ENCODE assay signal across 19 cellular contexts in the genomic region with DNA sequence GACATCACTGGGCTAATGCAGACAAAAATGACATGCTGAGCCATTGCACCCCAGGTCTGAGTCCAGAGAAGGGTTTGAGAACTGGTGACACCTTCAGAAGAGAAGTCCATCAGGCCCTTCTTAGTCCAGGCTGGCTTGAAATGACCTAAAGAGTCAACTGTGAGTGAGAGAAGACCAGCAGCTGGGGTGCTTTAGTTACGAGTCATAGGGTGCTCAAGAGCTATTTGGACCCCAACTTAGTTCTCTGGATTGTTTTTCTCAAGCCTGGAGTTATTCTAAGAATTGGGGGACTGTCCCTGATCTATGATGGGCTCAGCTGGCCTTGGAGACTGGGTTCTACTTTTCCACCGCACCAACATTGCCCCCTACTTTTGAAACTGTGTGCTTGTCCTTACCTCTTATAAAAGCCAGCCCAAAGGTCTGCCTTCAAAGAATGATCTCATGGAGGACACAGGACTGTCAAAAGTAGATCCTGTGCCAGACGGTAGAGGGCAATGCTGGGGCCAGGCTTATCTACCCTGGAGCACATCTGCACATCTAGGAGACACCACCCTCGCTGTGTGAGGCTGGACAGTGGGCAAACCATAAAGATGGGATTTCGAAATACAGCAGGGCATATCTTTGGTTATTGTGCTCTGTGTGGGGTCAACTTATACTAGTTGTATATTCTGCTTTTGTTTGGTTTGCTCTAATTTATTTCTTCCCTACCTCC.
DNase-seq lines count a peak whose midpoint lies in the region; ATAC-seq, FAIRE-seq and TF ChIP-seq lines count a peak whose summit lies in the region.
"Had no signal": no experiment of that assay in that cellular context is flagged by ENCODE, and none has a peak within 500 bp of the region (broad histone marks: within the 10 kb centered on the region; RNA-seq: fewer than 3 reads in every experiment).

No MANE protein-coding gene starts in this region.

- H3K9me3 ChIP-seq in GM12878 (replicated peaks; ENCODE audit: control insufficient read depth, insufficient read depth, low read length) (no peaks in the 10 kb centered on the region), spleen (no peaks in the 10 kb centered on the region)
- H3K9me3 ChIP-seq: mucosa of descending colon, pancreas, suprapubic skin had no signal

- peaks cover 4% of the 10 kb centered on the region for H3K27me3 Mint-ChIP-seq in activated CD4-positive, alpha-beta T cell treated with anti-CD3 and anti-CD28 coated beads for 36 hours
- peaks cover 11% of the 10 kb centered on the region for H3K27me3 Mint-ChIP-seq in osteocyte (ENCODE audit: unreplicated experiment)

- POLR2A ChIA-PET in activated CD4-positive, alpha-beta T cell treated with anti-CD3 and anti-CD28 coated beads for 36 hours (lab: Charles Lee) = interaction anchor here (0.6 kb wide), 1 partner anchor 98 kb away, joined by 3 read pairs; no protein-coding TSS in a partner anchor
- POLR2A ChIA-PET in GM12878 (lab: Charles Lee) = no interaction called here

- CTCF ChIA-PET in activated CD4-positive, alpha-beta T cell treated with anti-CD3 and anti-CD28 coated beads for 36 hours (lab: Charles Lee) = interaction anchor here (0.8 kb wide), 1 partner anchor 99 kb away, joined by 4 read pairs; no protein-coding TSS in a partner anchor
- CTCF ChIA-PET in GM12878 (lab: Yijun Ruan, JAX) = no interaction called here

- H3K79me2 ChIP-seq in GM12878 (ENCODE audit: control insufficient read depth, insufficient read depth, low read length) = no peaks in the 10 kb centered on the region

- in situ Hi-C loops in GM12878 (cut with MboI) = no loop called here

- no peak for TF ChIP-seq EP300 in GM12878 (IDR thresholded peaks at IDR 0.05; ENCODE audit: borderline replicate concordance in 1 of 2, control insufficient read depth in 1 of 2, low read depth in 2 of 2, low read length in 2 of 2)

- no peaks in the 10 kb centered on the region for H3K36me3 Mint-ChIP-seq in activated CD4-positive, alpha-beta T cell treated with anti-CD3 and anti-CD28 coated beads for 36 hours (ENCODE audit: low read depth)
- H3K36me3 Mint-ChIP-seq in osteocyte (ENCODE audit: unreplicated experiment) = no peaks in the 10 kb centered on the region
- H3K36me3 Mint-ChIP-seq: activated naive CD4-positive, alpha-beta T cell treated with anti-CD3 and anti-CD28 coated beads, Interleukin-2, amount 50 U/mL, for 72 hours; WTC11 had no signal

- peak; percentile 5 for DNase-seq in activated CD4-positive, alpha-beta T cell treated with anti-CD3 and anti-CD28 coated beads for 36 hours
- DNase-seq in activated CD4-positive, alpha-beta T cell treated with anti-CD3 and anti-CD28 coated beads for 48 hours = no peak
- peak; percentile 9 for DNase-seq in M059J (ENCODE audit: low read depth)
- DNase-seq in GM12878 (ENCODE audit: low read depth, low spot score) = no peak
- peak; percentile 13 for DNase-seq in renal cortical epithelial cell (ENCODE audit: low read depth)
- DNase-seq in osteocyte (ENCODE audit: extremely low spot score, unreplicated experiment) = no peak
- DNase-seq in spleen = no peak
- no peak for DNase-seq in DMS79 treated with DMSO at 0.1 percent for 48 hours (lab: John Stamatoyannopoulos, UW)
- DNase-seq: ACHN; activated CD8-positive, alpha-beta memory T cell treated with anti-CD3 and anti-CD28 coated beads, Interleukin-2, amount 50 U/mL, for 4 hours; central memory CD4-positive, alpha-beta T cell; glutamatergic neuron; KG1; mucosa of descending colon; pancreas; stimulated activated CD4-positive, alpha-beta T cell treated with anti-CD3 and anti-CD28 coated beads, Interleukin-12 subunit alpha, Interleukin-12 subunit beta, amount 100 ng/mL, for 4 hours had no signal

- ATAC-seq in activated CD4-positive, alpha-beta T cell treated with anti-CD3 and anti-CD28 coated beads for 36 hours = no peak
- peak; percentile 80 for ATAC-seq in GM12878
- ATAC-seq: activated naive CD4-positive, alpha-beta T cell treated with anti-CD3 and anti-CD28 coated beads, Interleukin-2, amount 50 U/mL, for 72 hours; mucosa of descending colon; pancreas; WTC11 had no signal

- no peaks in the 10 kb centered on the region for H3K36me3 ChIP-seq in GM12878 (ENCODE audit: control insufficient read depth in 2 of 2, insufficient read depth in 2 of 2, low read length in 1 of 2)
- H3K36me3 ChIP-seq in spleen = no peaks in the 10 kb centered on the region
- H3K36me3 ChIP-seq: pancreas, suprapubic skin had no signal

- H3K4me1 ChIP-seq in GM12878 (ENCODE audit: control insufficient read depth, insufficient read depth, low read length) = no peaks in the 10 kb centered on the region
- no peaks in the 10 kb centered on the region for H3K4me1 ChIP-seq in spleen
- H3K4me1 ChIP-seq: pancreas, suprapubic skin had no signal

- H2AFZ ChIP-seq in GM12878 (ENCODE audit: control insufficient read depth, low read depth, low read length) = no peak overlapping the region

- no peak for FAIRE-seq in GM12878 (lab: Jason Lieb, UNC)
- FAIRE-seq: pancreas had no signal

- no peaks in the 10 kb centered on the region for H4K20me1 ChIP-seq in GM12878 (ENCODE audit: control insufficient read depth, insufficient read depth)

- H3K27ac Mint-ChIP-seq in activated CD4-positive, alpha-beta T cell treated with anti-CD3 and anti-CD28 coated beads for 36 hours = no peak overlapping the region
- H3K27ac Mint-ChIP-seq in osteocyte (ENCODE audit: unreplicated experiment) = no peak overlapping the region
- H3K27ac Mint-ChIP-seq: activated naive CD4-positive, alpha-beta T cell treated with anti-CD3 and anti-CD28 coated beads, Interleukin-2, amount 50 U/mL, for 72 hours; WTC11 had no signal

- BruUV-seq in GM12878 (replicated peaks; lab: Mats Ljungman, UMichigan) = no TSS peak

- H3K4me2 ChIP-seq in GM12878 (ENCODE audit: control insufficient read depth, insufficient read depth) = no peak overlapping the region

- no peaks in the 10 kb centered on the region for H3K9me3 Mint-ChIP-seq in activated CD4-positive, alpha-beta T cell treated with anti-CD3 and anti-CD28 coated beads for 36 hours (ENCODE audit: low read depth)
- no peaks in the 10 kb centered on the region for H3K9me3 Mint-ChIP-seq in osteocyte (ENCODE audit: unreplicated experiment)
- H3K9me3 Mint-ChIP-seq: activated naive CD4-positive, alpha-beta T cell treated with anti-CD3 and anti-CD28 coated beads, Interleukin-2, amount 50 U/mL, for 72 hours; WTC11 had no signal

- TF ChIP-seq POLR2A in GM12878 (IDR thresholded peaks at IDR 0.05; ENCODE audit: low read depth, low read length) = no peak
- TF ChIP-seq POLR2A in spleen (IDR thresholded peaks at IDR 0.05) = no peak

- H3K4me3 Mint-ChIP-seq in activated CD4-positive, alpha-beta T cell treated with anti-CD3 and anti-CD28 coated beads for 36 hours = no peak overlapping the region
- no peak overlapping the region for H3K4me3 Mint-ChIP-seq in osteocyte (ENCODE audit: unreplicated experiment)
- H3K4me3 Mint-ChIP-seq: WTC11 had no signal

- H3K4me3 ChIP-seq in GM12878 (no peak overlapping the region), spleen (no peak overlapping the region)
- H3K4me3 ChIP-seq: mucosa of descending colon, pancreas, suprapubic skin had no signal

- WGBS in GM12878 (ENCODE audit: insufficient coverage, insufficient replicate concordance, low lambda C conversion rate, missing lambda C conversion rate) = 10% methylated on average over 5 of the region's 5 CpGs
- WGBS in spleen, 5 donors = 75 to 86% (median 78%) methylated on average over 5 of the region's 5 CpGs

- no peak overlapping the region for H3K27ac ChIP-seq in GM12878 (ENCODE audit: control insufficient read depth, insufficient read depth)
- no peak overlapping the region for H3K27ac ChIP-seq in spleen
- H3K27ac ChIP-seq: pancreas, suprapubic skin had no signal

- TF ChIP-seq RAD21 in GM12878 (IDR thresholded peaks at IDR 0.05; ENCODE audit: insufficient read depth, low read depth, low read length) = no peak

- no peaks in the 10 kb centered on the region for H3K4me1 Mint-ChIP-seq in activated CD4-positive, alpha-beta T cell treated with anti-CD3 and anti-CD28 coated beads for 36 hours
- no peaks in the 10 kb centered on the region for H3K4me1 Mint-ChIP-seq in osteocyte (ENCODE audit: unreplicated experiment)

- intact Hi-C loops in activated CD4-positive, alpha-beta T cell treated with anti-CD3 and anti-CD28 coated beads for 36 hours (cut with DNase I, micrococcal nuclease) = no loop called here
- intact Hi-C loops in GM12878 (cut with micrococcal nuclease; ENCODE audit: unreplicated experiment) (loop anchor here (2.0 kb wide), 1 partner anchor 103 kb away; no protein-coding TSS in a partner anchor), spleen (cut with DNase I; ENCODE audit: low total_unique reads) (no loop called here)

- H3K27me3 ChIP-seq in GM12878 (replicated peaks in 1 of 2; ENCODE audit: control insufficient read depth in 2 of 2, insufficient read depth in 2 of 2, low read length in 1 of 2) (peaks cover 3% of the 10 kb centered on the region in 2 experiments; a peak in 3 of 4 replicates), spleen (replicated peaks in 1 of 7) (no peaks in the 10 kb centered on the region)
- H3K27me3 ChIP-seq: pancreas, suprapubic skin had no signal

- H3K9ac ChIP-seq in GM12878 (ENCODE audit: control insufficient read depth, insufficient read depth, low read length) = no peak overlapping the region

- SMC1A ChIA-PET in GM12878 (lab: Charles Lee; ENCODE audit: uncharacterized antibody, unreplicated experiment) = interaction anchor here (1.1 to 1.7 kb wide), 2 partner anchors 101 to 102 kb away, joined by 4 to 5 read pairs; no protein-coding TSS in a partner anchor

- RAD21 ChIA-PET in GM12878 (lab: Charles Lee; ENCODE audit: unreplicated experiment) = interaction anchor here (1.9 kb wide), 1 partner anchor 103 kb away, joined by 6 read pairs; no protein-coding TSS in a partner anchor

- peak; percentile 16 to 46 (median 32); a peak in 4 of 6 replicates for TF ChIP-seq CTCF in GM12878 (IDR thresholded peaks at IDR 0.05 in 2 of 3, conservative IDR thresholded peaks at IDR 0.05 in 1 of 3; ENCODE audit: control insufficient read depth in 2 of 3, extremely low read depth in 1 of 3, insufficient read depth in 1 of 3, low read depth in 3 of 3, low read length in 3 of 3)
- TF ChIP-seq CTCF in osteocyte (IDR thresholded peaks at IDR 0.05) = no peak
- TF ChIP-seq CTCF in spleen (IDR thresholded peaks at IDR 0.05 in 8 of 11, conservative IDR thresholded peaks at IDR 0.05 in 3 of 11) = no peak

TF ChIP-seq in GM12878, 131 proteins besides CTCF, POLR2A, EP300 and RAD21:
- TF ChIP-seq FOXM1 (IDR thresholded peaks at IDR 0.05; ENCODE audit: low read depth, low read length) = no peak
- no peak for TF ChIP-seq SMAD1 (IDR thresholded peaks at IDR 0.05; ENCODE audit: low read depth, partially characterized antibody)
- no peak for TF ChIP-seq MYB (IDR thresholded peaks at IDR 0.05; ENCODE audit: borderline replicate concordance, low read depth, low read length)
- TF ChIP-seq JUNB (IDR thresholded peaks at IDR 0.05) = no peak
- TF ChIP-seq CHD2 (IDR thresholded peaks at IDR 0.05; ENCODE audit: borderline replicate concordance, low read depth, low read length) = no peak

Comparison
In these comparisons a context has a peak if more than half of its experiments do, and no peak if none do; other contexts are left out.
1. DNase-seq: peak in activated CD4-positive, alpha-beta T cell treated with anti-CD3 and anti-CD28 coated beads for 36 hours (single experiment), M059J (single experiment) and renal cortical epithelial cell (single experiment); none in activated CD4-positive, alpha-beta T cell treated with anti-CD3 and anti-CD28 coated beads for 48 hours (single experiment), GM12878 (single experiment), osteocyte (single experiment), spleen (single experiment) and DMS79 treated with DMSO at 0.1 percent for 48 hours (single experiment).
2. CTCF ChIP-seq: peak in GM12878 (3 of 3); none in osteocyte (single experiment) and spleen (0 of 11).